8 cellular contexts compared by ENCODE assay signal in the genomic region with DNA sequence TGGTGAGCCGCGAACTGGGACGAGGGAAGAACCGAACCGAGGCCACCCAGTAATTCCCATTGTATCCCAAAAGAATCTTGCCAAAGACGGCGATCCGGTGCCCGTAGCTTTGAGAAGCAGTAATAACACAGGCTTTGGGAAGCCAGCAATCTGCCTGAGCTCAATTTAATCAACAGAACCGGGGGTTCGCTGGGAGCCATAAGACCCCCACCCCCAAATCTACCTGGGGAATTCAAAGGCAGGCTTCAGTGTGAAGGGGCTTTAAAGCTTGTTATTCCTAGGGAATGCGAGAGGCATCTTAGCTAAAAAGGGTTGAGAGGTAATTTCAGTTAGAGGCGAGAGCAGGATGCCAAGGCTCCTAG. TPM values are rescaled to one million over a fixed set of nuclear protein-coding genes. Genes with fewer than 3 reads are reported as not detected.
DNase-seq lines count a peak whose midpoint lies in the region; ATAC-seq and TF ChIP-seq lines count a peak whose summit lies in the region.
"Not testable (repeated sequence)": the region's sequence is repeated elsewhere in the genome, so short reads cannot be mapped to it uniquely, and the experiment has no call there.

No MANE protein-coding gene starts in this region.

- not testable (repeated sequence) for TF ChIP-seq EP300 in stomach (IDR thresholded peaks at IDR 0.05)

- H3K27ac Mint-ChIP-seq in T-cell = peak overlapping the region in 1 of 2 donors; percentile 39
- peak overlapping the region; percentile 46 for H3K27ac Mint-ChIP-seq in activated T-cell treated with anti-CD3 and anti-CD28 coated beads, Interleukin-2, amount 50 U/mL, for 72 hours
- H3K27ac Mint-ChIP-seq in immature natural killer cell = peak overlapping the region in 5 of 6 donors; percentile 68 to 87 (median 81)
- H3K27ac Mint-ChIP-seq in neural progenitor cell = peak overlapping the region; percentile 37

- TF ChIP-seq CTCF in AG04450 (IDR thresholded peaks at IDR 0.05; ENCODE audit: low read depth, low read length); HCT116 (IDR thresholded peaks at IDR 0.05 in 2 of 3, conservative IDR thresholded peaks at IDR 0.05 in 1 of 3; ENCODE audit: borderline replicate concordance in 1 of 3, insufficient read depth in 1 of 3, low read depth in 2 of 3, low read length in 2 of 3); mammary epithelial cell (conservative IDR thresholded peaks at IDR 0.05 in 1 of 2, IDR thresholded peaks at IDR 0.05 in 1 of 2; ENCODE audit: extremely low read depth in 1 of 2, insufficient read depth in 1 of 2, low read depth in 1 of 2, low read length in 2 of 2); neural progenitor cell (IDR thresholded peaks at IDR 0.05); stomach (IDR thresholded peaks at IDR 0.05): not testable (repeated sequence)

- H3K36me3 ChIP-seq in HCT116 (ENCODE audit: control insufficient read depth in 1 of 2, insufficient read depth in 2 of 2, low read length in 2 of 2); neural progenitor cell; stomach: not testable (repeated sequence)
- H3K36me3 ChIP-seq in mammary epithelial cell (ENCODE audit: insufficient read depth, low read length) = peaks cover 12% of the 10 kb centered on the region

- H3K9ac ChIP-seq in HCT116 (ENCODE audit: low read length) = peak overlapping the region; percentile 52
- not testable (repeated sequence) for H3K9ac ChIP-seq in mammary epithelial cell (ENCODE audit: insufficient read depth, low read length); neural progenitor cell

- WGBS in mammary epithelial cell (ENCODE audit: low coverage, missing lambda C conversion rate) = 65% methylated on average over 4 of the region's 13 CpGs
- 91 to 95% (median 91%) methylated on average over 11 to 13 of the region's 13 CpGs for WGBS in stomach, 5 donors

- H3K4me3 ChIP-seq in AG04450 (ENCODE audit: low read depth, low read length); mammary epithelial cell (replicated peaks in 1 of 3; ENCODE audit: insufficient read depth in 1 of 3, low read depth in 2 of 3, low read length in 3 of 3); neural progenitor cell; stomach: not testable (repeated sequence)
- peak overlapping the region in 1 of 2 experiments; percentile 40; a peak in 1 of 4 replicates for H3K4me3 ChIP-seq in HCT116 (replicated peaks in 1 of 2; ENCODE audit: low read depth in 1 of 2, low read length in 2 of 2)

- RAD21 ChIA-PET in HCT116 (lab: Charles Lee; ENCODE audit: low non-redundant PET in 1 of 2, low total read pairs in 2 of 2, uncharacterized antibody in 2 of 2, unreplicated experiment in 2 of 2) = interaction anchor here (2.3 to 4.5 kb wide), 4 partner anchors 20 to 91 kb away, joined by 12 to 50 read pairs (median 30); no protein-coding TSS in a partner anchor

- H3K4me1 Mint-ChIP-seq in T-cell (peaks cover 45 to 54% (median 47%) of the 10 kb centered on the region in 3 donors), immature natural killer cell (peaks cover 11 to 20% of the 10 kb centered on the region in 2 donors), neural progenitor cell (peaks cover 34% of the 10 kb centered on the region)
- H3K4me1 Mint-ChIP-seq in activated T-cell treated with anti-CD3 and anti-CD28 coated beads, Interleukin-2, amount 50 U/mL, for 72 hours (ENCODE audit: low read depth) = peaks cover 71% of the 10 kb centered on the region

- in situ Hi-C loops in mammary epithelial cell (cut with MboI; ENCODE audit: low sequenced_read_pairs in 2 of 2) = not testable (repeated sequence)

- ATAC-seq in HCT116; T-cell (replicated peaks in 1 of 4); activated T-cell treated with anti-CD3 and anti-CD28 coated beads, Interleukin-2, amount 50 U/mL, for 72 hours (replicated peaks in 1 of 2): not testable (repeated sequence)

- H3F3A ChIP-seq in neural progenitor cell (ENCODE audit: low read depth) = peaks cover 18% of the 10 kb centered on the region

- H3K79me2 ChIP-seq in HCT116 (ENCODE audit: insufficient read depth, low read length) = peaks cover 42% of the 10 kb centered on the region
- H3K79me2 ChIP-seq in mammary epithelial cell (ENCODE audit: insufficient read depth, low read length) = peaks cover 42% of the 10 kb centered on the region
- H3K79me2 ChIP-seq in neural progenitor cell (ENCODE audit: low read depth) = not testable (repeated sequence)

- intact Hi-C loops in HCT116 (cut with micrococcal nuclease) = loop anchor here (2.0 to 5.0 kb wide), 3 partner anchors 39 to 319 kb away; no protein-coding TSS in a partner anchor
- intact Hi-C loops in mammary epithelial cell (cut with micrococcal nuclease) = loop anchor here (1.0 to 10.0 kb wide), 5 partner anchors 17 to 1308 kb away; partner anchors contain the start of gene MAP1LC3B
- intact Hi-C loops in stomach (cut with DNase I; ENCODE audit: low total_unique reads) = loop anchor here (5.0 kb wide), 1 partner anchor 88 kb away; no protein-coding TSS in a partner anchor

- not testable (repeated sequence) for TF ChIP-seq POLR2A in HCT116 (IDR thresholded peaks at IDR 0.05; ENCODE audit: borderline replicate concordance, extremely low read depth, insufficient read depth, insufficient read length); stomach (IDR thresholded peaks at IDR 0.05)

- CTCF ChIA-PET in AG04450 (lab: Charles Lee) (interaction anchor here (2.4 to 5.5 kb wide), 3 partner anchors 20 to 101 kb away, joined by 27 to 207 read pairs (median 46); no protein-coding TSS in a partner anchor), HCT116 (lab: Charles Lee) (interaction anchor here (0.6 to 6.3 kb wide), 6 partner anchors 20 to 101 kb away, joined by 3 to 257 read pairs (median 38); no protein-coding TSS in a partner anchor), T-cell (lab: Charles Lee) (interaction anchor here (1.4 to 5.8 kb wide), 5 partner anchors 17 to 91 kb away, joined by 3 to 165 read pairs (median 27); no protein-coding TSS in a partner anchor), mammary epithelial cell (lab: Charles Lee; ENCODE audit: low non-redundant PET) (interaction anchor here (0.6 to 2.0 kb wide), 2 partner anchors 91 to 765 kb away, joined by 4 to 13 read pairs; no protein-coding TSS in a partner anchor)

- H3K4me2 ChIP-seq in HCT116 (ENCODE audit: low read length) (peak overlapping the region; percentile 76), neural progenitor cell (peak overlapping the region; percentile 1)
- H3K4me2 ChIP-seq in mammary epithelial cell (ENCODE audit: insufficient read depth, low read depth, low read length) = not testable (repeated sequence)

- H3K27ac ChIP-seq in AG04450 (ENCODE audit: low read depth, low read length) = peak overlapping the region; percentile 22
- peak overlapping the region; percentile 65 for H3K27ac ChIP-seq in HCT116 (ENCODE audit: low read depth, low read length)
- peak overlapping the region; percentile 61 for H3K27ac ChIP-seq in mammary epithelial cell (ENCODE audit: insufficient read depth, low read depth, low read length)
- H3K27ac ChIP-seq in neural progenitor cell = not testable (repeated sequence)
- H3K27ac ChIP-seq in stomach = peak overlapping the region in 3 of 5 donors; percentile 83 to 89 (median 88)

- not testable (repeated sequence) for H2AFZ ChIP-seq in HCT116 (ENCODE audit: low read depth, low read length, poor library complexity, severe bottlenecking); neural progenitor cell (replicated peaks)
- H2AFZ ChIP-seq in mammary epithelial cell (ENCODE audit: low read depth, low read length) = peak overlapping the region; percentile 13

- not testable (repeated sequence) for H3K36me3 Mint-ChIP-seq in T-cell, immature natural killer cell, neural progenitor cell
- peaks cover 28 to 34% of the 10 kb centered on the region in 2 donors for H3K36me3 Mint-ChIP-seq in activated T-cell treated with anti-CD3 and anti-CD28 coated beads, Interleukin-2, amount 50 U/mL, for 72 hours (ENCODE audit: insufficient read depth in 2 of 2)

- H3K4me3 Mint-ChIP-seq in T-cell = peak overlapping the region; percentile 51 to 99 (median 63)
- H3K4me3 Mint-ChIP-seq in activated T-cell treated with anti-CD3 and anti-CD28 coated beads, Interleukin-2, amount 50 U/mL, for 72 hours = peak overlapping the region; percentile 59 to 62
- peak overlapping the region in 4 of 5 donors; percentile 35 to 50 (median 42) for H3K4me3 Mint-ChIP-seq in immature natural killer cell
- H3K4me3 Mint-ChIP-seq in neural progenitor cell = peak overlapping the region; percentile 74

- peaks cover 33 to 54% of the 10 kb centered on the region in 2 experiments for H3K4me1 ChIP-seq in HCT116 (ENCODE audit: control insufficient read depth in 1 of 2, insufficient read depth in 2 of 2, low read length in 2 of 2)
- H3K4me1 ChIP-seq in mammary epithelial cell (ENCODE audit: insufficient read depth, low read length) = peaks cover 26% of the 10 kb centered on the region
- peaks cover 20% of the 10 kb centered on the region for H3K4me1 ChIP-seq in neural progenitor cell
- H3K4me1 ChIP-seq in stomach = peaks cover 22 to 70% (median 29%) of the 10 kb centered on the region in 4 donors

- H3K9me3 Mint-ChIP-seq in T-cell; activated T-cell treated with anti-CD3 and anti-CD28 coated beads, Interleukin-2, amount 50 U/mL, for 72 hours; immature natural killer cell; neural progenitor cell: not testable (repeated sequence)

- TF ChIP-seq RAD21 in HCT116 (IDR thresholded peaks at IDR 0.05; ENCODE audit: low read depth) = not testable (repeated sequence)

- not testable (repeated sequence) for H3K27me3 Mint-ChIP-seq in T-cell; activated T-cell treated with anti-CD3 and anti-CD28 coated beads, Interleukin-2, amount 50 U/mL, for 72 hours (ENCODE audit: low read depth)
- H3K27me3 Mint-ChIP-seq in immature natural killer cell (ENCODE audit: low read depth in 3 of 3) (peaks cover 4 to 31% (median 14%) of the 10 kb centered on the region in 3 donors), neural progenitor cell (ENCODE audit: insufficient read depth, low read depth) (peaks cover 11% of the 10 kb centered on the region)

- not testable (repeated sequence) for DNase-seq in AG04450 (ENCODE audit: low read depth, low spot score); HCT116 (ENCODE audit: low read depth, low spot score); T-cell; activated T-cell treated with anti-CD3 and anti-CD28 coated beads, Interleukin-2, amount 50 U/mL, for 72 hours; mammary epithelial cell; immature natural killer cell; neural progenitor cell (ENCODE audit: low spot score); stomach

- not testable (repeated sequence) for H4K20me1 ChIP-seq in HCT116 (ENCODE audit: insufficient read depth); mammary epithelial cell (ENCODE audit: insufficient read depth, low read length); neural progenitor cell (ENCODE audit: low read depth)

- not testable (repeated sequence) for H3K9me3 ChIP-seq in AG04450 (ENCODE audit: control insufficient read depth, insufficient read depth, low read length); HCT116 (ENCODE audit: control insufficient read depth in 1 of 2, insufficient read depth in 1 of 2, low read depth in 1 of 2, low read length in 2 of 2); mammary epithelial cell (replicated peaks; ENCODE audit: insufficient read depth, low read length); neural progenitor cell (ENCODE audit: low read depth); stomach

- not testable (repeated sequence) for H3K27me3 ChIP-seq in AG04450 (ENCODE audit: control insufficient read depth, insufficient read depth, low read length); HCT116 (ENCODE audit: insufficient read depth, low read length); mammary epithelial cell (ENCODE audit: insufficient read depth, low read length)
- H3K27me3 ChIP-seq in neural progenitor cell = peaks cover 72% of the 10 kb centered on the region
- peaks cover 0 to 23% (median 0%) of the 10 kb centered on the region in 3 donors for H3K27me3 ChIP-seq in stomach

- not testable (repeated sequence) for BruUV-seq in HCT116 (replicated peaks; lab: Mats Ljungman, UMichigan); mammary epithelial cell (replicated peaks; lab: Mats Ljungman, UMichigan)

- POLR2A ChIA-PET in AG04450 (lab: Yijun Ruan, JAX) = interaction anchor here (0.9 to 2.1 kb wide), 3 partner anchors 14 to 90 kb away, joined by 3 to 16 read pairs (median 9); no protein-coding TSS in a partner anchor
- POLR2A ChIA-PET in HCT116 (lab: Charles Lee) = interaction anchor here (0.6 to 6.7 kb wide), 12 partner anchors 13 to 104 kb away, joined by 3 to 113 read pairs (median 6); partner anchors contain the start of genes BANP and KLHDC4
- POLR2A ChIA-PET in T-cell (lab: Charles Lee) = interaction anchor here in 1 of 2 donors (1.0 kb wide), 1 partner anchor 25 kb away, joined by 3 read pairs; no protein-coding TSS in a partner anchor

- H3K9me2 ChIP-seq in HCT116 (ENCODE audit: insufficient read depth) = not testable (repeated sequence)

- dilution Hi-C loops in mammary epithelial cell (cut with HindIII; ENCODE audit: low sequenced_read_pairs) = loop anchor here (5.0 kb wide), 1 partner anchor 88 kb away; no protein-coding TSS in a partner anchor

RNA-seq across cellular contexts. Expression of gene SLC7A5, which starts 0.7 kb away (rescaled TPM):
- polyA plus RNA-seq in AG04450 (2011; rRNA removed) = 17.9 and 29.3 TPM in 2 replicates
- polyA minus RNA-seq in AG04450 (2011; rRNA and poly(A)+ RNA removed) = 19.7 and 23.8 TPM in 2 replicates
- total RNA-seq in HCT116 (2021; ENCODE audit: unreplicated experiment) = 482 TPM
- polyA plus RNA-seq in HCT116 (2012) = 533 and 540 TPM in 2 replicates
- 10 to 100 TPM; 37.9 to 81.6 (median 40.0) TPM for total RNA-seq in T-cell
- 100 to 1,000 TPM; 463 to 508 TPM for total RNA-seq in activated T-cell treated with anti-CD3 and anti-CD28 coated beads, Interleukin-2, amount 50 U/mL, for 72 hours
- total RNA-seq in mammary epithelial cell = 1,000 to 10,000 TPM; 1,822 to 2,475 TPM
- 680 TPM for polyA plus RNA-seq in mammary epithelial cell
- polyA minus RNA-seq in mammary epithelial cell = 936 TPM
- 1 to 10 TPM; 2.6 to 7.3 (median 4.2) TPM for polyA plus RNA-seq in immature natural killer cell
- 2.8 and 8.8 TPM in 2 replicates for total RNA-seq in neural progenitor cell (ENCODE audit: low replicate concordance)
- 10 to 100 TPM in 3 of 5 donors, 1 to 10 TPM in 2; 1.4 to 24.1 (median 11.0) TPM for total RNA-seq in stomach
- polyA plus RNA-seq in stomach = 10 to 100 TPM in 1 of 3 donors, 1 to 10 TPM in 2; 3.5 to 74.8 (median 9.0) TPM
